ENCODE assay signal across 1 cellular context in the genomic region with DNA sequence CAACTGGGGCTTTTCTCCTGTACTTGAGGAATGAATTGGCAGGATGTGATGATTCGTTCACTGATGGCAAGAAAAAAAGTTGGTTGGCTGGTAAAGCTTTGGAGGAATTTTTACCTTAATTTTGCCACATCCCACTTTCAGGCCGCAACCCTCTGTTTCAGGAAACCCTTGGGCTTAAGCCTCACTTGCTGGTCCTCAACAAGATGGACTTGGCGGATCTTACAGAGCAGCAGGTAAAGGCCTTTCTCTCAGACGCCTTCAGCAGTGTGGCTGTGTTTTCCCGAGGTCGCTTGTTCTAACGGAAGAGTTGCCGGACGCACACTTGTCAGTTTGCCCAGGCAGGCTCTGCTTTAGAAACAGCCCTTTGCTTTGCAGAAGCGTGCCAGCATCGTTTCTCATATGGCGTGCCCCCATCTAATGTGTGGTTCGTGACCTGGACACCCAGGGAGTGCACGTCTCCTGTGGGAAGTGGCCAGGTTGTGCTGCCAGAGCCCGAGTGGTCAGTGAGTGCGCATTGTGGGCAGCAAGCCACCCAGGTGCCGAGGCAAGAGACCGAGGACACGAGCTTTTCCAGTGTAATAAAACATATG.
TF ChIP-seq lines count a peak whose summit lies in the region.

No MANE protein-coding gene starts in this region.

TF ChIP-seq in endothelial cell of umbilical vein, 7 proteins besides CTCF, POLR2A, EP300 and RAD21:
- TF ChIP-seq MYC (IDR thresholded peaks at IDR 0.05; ENCODE audit: low read depth, low read length) = no peak
- no peak for TF ChIP-seq EZH2 (IDR thresholded peaks at IDR 0.05; ENCODE audit: borderline replicate concordance, low read depth, low read length, severe bottlenecking)
- no peak for TF ChIP-seq JUN (IDR thresholded peaks at IDR 0.05; ENCODE audit: borderline replicate concordance, insufficient read depth, insufficient read length, low read depth)
- no peak for TF ChIP-seq POLR2AphosphoS5 (IDR thresholded peaks at IDR 0.05; ENCODE audit: insufficient read depth, low read depth, low read length)
- TF ChIP-seq GATA2 (IDR thresholded peaks at IDR 0.05; ENCODE audit: insufficient read depth, insufficient read length, low read depth, low read length) = no peak
- TF ChIP-seq FOS (IDR thresholded peaks at IDR 0.05; ENCODE audit: borderline replicate concordance, insufficient read depth, low read length) = no peak
- TF ChIP-seq, protein P1, sequence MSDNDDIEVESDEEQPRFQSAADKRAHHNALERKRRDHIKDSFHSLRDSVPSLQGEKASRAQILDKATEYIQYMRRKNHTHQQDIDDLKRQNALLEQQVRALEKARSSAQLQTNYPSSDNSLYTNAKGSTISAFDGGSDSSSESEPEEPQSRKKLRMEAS (IDR thresholded peaks at IDR 0.05; ENCODE audit: insufficient read depth, insufficient read length) = no peak
TF ChIP-seq in endothelial cell of umbilical vein: peak in this region for 0.
